In genomic region chr1:161068306-161069200, GRCh38 we compare ENCODE assay signal across 9 cellular contexts. TPM values are rescaled to one million over a fixed set of nuclear protein-coding genes. Genes with fewer than 3 reads are reported as not detected.
DNase-seq lines count a peak whose midpoint lies in the region; ATAC-seq and TF ChIP-seq lines count a peak whose summit lies in the region.
"Had no signal": no experiment of that assay in that cellular context is flagged by ENCODE, and none has a peak within 500 bp of the region (broad histone marks: within the 10 kb centered on the region; RNA-seq: fewer than 3 reads in every experiment).

No MANE protein-coding gene starts in this region.

- no peaks in the 10 kb centered on the region for H3K9me3 ChIP-seq in mucosa of descending colon

- H3K36me3 ChIP-seq in mucosa of descending colon (ENCODE audit: low read depth), result no peaks in the 10 kb centered on the region

- peak overlapping the region; percentile 24 for H3K4me3 ChIP-seq in mucosa of descending colon

- ATAC-seq in GM18505 (IDR thresholded peaks at IDR 0.05; ENCODE audit: unreplicated experiment), result peak; percentile 53
- peak; percentile 63 for ATAC-seq in HG02885 (IDR thresholded peaks at IDR 0.05; ENCODE audit: poor library complexity, unreplicated experiment)
- peak; percentile 84 for ATAC-seq in mucosa of descending colon
- ATAC-seq in stimulated activated memory B cell treated with anti-CD40 and anti-IgM and Interleukin-4, amounts not matched to agents 10 μg/mL and 1 μg/mL and 100 μg/mL, for 72 hours, result peak; percentile 84

- H3K4me1 ChIP-seq in mucosa of descending colon (ENCODE audit: low read depth), result no peaks in the 10 kb centered on the region
- H3K4me1 ChIP-seq: parathyroid adenoma had no signal

- H3K27me3 Mint-ChIP-seq in stimulated activated memory B cell treated with anti-CD40 and anti-IgM and Interleukin-4, amounts not matched to agents 10 μg/mL and 1 μg/mL and 100 μg/mL, for 72 hours, result no peaks in the 10 kb centered on the region

- H3K9me3 Mint-ChIP-seq in stimulated activated memory B cell treated with anti-CD40 and anti-IgM and Interleukin-4, amounts not matched to agents 10 μg/mL and 1 μg/mL and 100 μg/mL, for 72 hours, result no peaks in the 10 kb centered on the region

- H3K36me3 Mint-ChIP-seq in stimulated activated memory B cell treated with anti-CD40 and anti-IgM and Interleukin-4, amounts not matched to agents 10 μg/mL and 1 μg/mL and 100 μg/mL, for 72 hours, result peaks cover 43% of the 10 kb centered on the region

- intact Hi-C loops in mucosa of descending colon (cut with DNase I, micrococcal nuclease), result no loop called here

- peaks cover 60% of the 10 kb centered on the region for H3K4me1 Mint-ChIP-seq in stimulated activated memory B cell treated with anti-CD40 and anti-IgM and Interleukin-4, amounts not matched to agents 10 μg/mL and 1 μg/mL and 100 μg/mL, for 72 hours

- peak overlapping the region; percentile 94 for H3K27ac Mint-ChIP-seq in stimulated activated memory B cell treated with anti-CD40 and anti-IgM and Interleukin-4, amounts not matched to agents 10 μg/mL and 1 μg/mL and 100 μg/mL, for 72 hours

- peak; percentile 75 for TF ChIP-seq POLR2A in GM18505 (IDR thresholded peaks at IDR 0.05; ENCODE audit: borderline replicate concordance, extremely low read depth, insufficient read depth, insufficient read length)

- no peak for TF ChIP-seq CTCF in mucosa of descending colon (IDR thresholded peaks at IDR 0.05)

- peak; percentile 69 for DNase-seq in T follicular helper cell (ENCODE audit: low read depth)
- DNase-seq in activated naive CD8-positive, alpha-beta T cell treated with anti-CD3 and anti-CD28 coated beads, Interleukin-2, amount 50 U/mL, for 16 hours (ENCODE audit: low read depth, low spot score), result peak; percentile 37
- peak; percentile 72 to 87 (median 74) for DNase-seq in mucosa of descending colon
- no peak for DNase-seq in amniotic stem cell (lab: John Stamatoyannopoulos, UW)
- DNase-seq in NCI-H2081 treated with DMSO at 0.1 percent for 48 hours (lab: John Stamatoyannopoulos, UW), result no peak

- H3K4me3 Mint-ChIP-seq in stimulated activated memory B cell treated with anti-CD40 and anti-IgM and Interleukin-4, amounts not matched to agents 10 μg/mL and 1 μg/mL and 100 μg/mL, for 72 hours, result peak overlapping the region; percentile 93

RNA-seq across cellular contexts. Expression of gene ARHGAP30, which starts 1.1 kb away (rescaled TPM):
- 1 to 10 TPM; 3.8 to 9.0 (median 8.1) TPM for total RNA-seq in mucosa of descending colon

RNA-seq across cellular contexts. Expression of gene NECTIN4, which starts 20.8 kb away (rescaled TPM):
- 1 to 10 TPM; 1.6 to 5.4 (median 4.6) TPM for total RNA-seq in mucosa of descending colon

RNA-seq across cellular contexts. Expression of gene USF1, which starts 22.8 kb away (rescaled TPM):
- total RNA-seq in mucosa of descending colon, result 10 to 100 TPM; 66.8 to 80.5 (median 71.7) TPM

RNA-seq across cellular contexts. Expression of gene KLHDC9, which starts 29.6 kb away (rescaled TPM):
- total RNA-seq in mucosa of descending colon, result 10 to 100 TPM in 1 of 3 donors, 1 to 10 TPM in 2; 9.5 to 10.7 (median 9.7) TPM

RNA-seq across cellular contexts. Expression of gene TSTD1, which starts 29.8 kb away (rescaled TPM):
- total RNA-seq in mucosa of descending colon, result 100 to 1,000 TPM in 1 of 3 donors, 10 to 100 TPM in 2; 48.9 to 105 (median 80.1) TPM

Comparison
In these comparisons a context has a peak if more than half of its experiments do, and no peak if none do; other contexts are left out.
1. DNase-seq: peak in T follicular helper cell (single experiment), activated naive CD8-positive, alpha-beta T cell treated with anti-CD3 and anti-CD28 coated beads, Interleukin-2, amount 50 U/mL, for 16 hours (single experiment) and mucosa of descending colon (3 of 3); none in amniotic stem cell (single experiment) and NCI-H2081 treated with DMSO at 0.1 percent for 48 hours (single experiment).
2. Peak in every context shown above with its lines, with median percentiles within 50 percentile points of each other: ATAC-seq.